In the genomic region with DNA sequence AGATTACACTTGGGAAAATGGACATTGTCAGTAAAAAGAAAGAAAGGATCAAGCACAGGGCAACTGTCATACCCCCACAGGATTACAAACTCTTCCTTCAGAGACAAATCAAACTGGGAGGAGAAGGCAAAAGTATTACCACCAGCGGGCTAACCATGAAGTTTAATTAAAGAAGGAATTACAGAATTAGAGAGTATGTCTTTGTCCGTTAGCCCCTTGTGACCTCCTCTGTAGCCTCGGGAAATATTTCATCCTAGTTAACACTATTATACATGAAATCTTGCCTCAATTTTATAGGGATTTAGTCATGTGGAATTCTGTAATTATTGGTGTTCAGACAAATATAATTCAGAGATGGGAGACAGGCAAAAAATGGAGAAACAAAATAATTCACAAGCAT, we compare ENCODE assay signal across 23 cellular contexts.
DNase-seq lines count a peak whose midpoint lies in the region; ATAC-seq and TF ChIP-seq lines count a peak whose summit lies in the region.
"Had no signal": no experiment of that assay in that cellular context is flagged by ENCODE, and none has a peak within 500 bp of the region (broad histone marks: within the 10 kb centered on the region; RNA-seq: fewer than 3 reads in every experiment).

No MANE protein-coding gene starts in this region.

- in situ Hi-C loops in SK-MEL-5 (cut with HindIII; ENCODE audit: low pct_unique_long_range_greater_than_20kb, low sequenced_read_pairs) = no loop called here

- no peak overlapping the region for H3K27ac ChIP-seq in substantia nigra (ENCODE audit: low read depth, low read length, poor library complexity, severe bottlenecking)
- H3K27ac ChIP-seq: A549; BLaER1 treated with 17β-estradiol and CSF1 and Interleukin-3, amounts not matched to agents 10 nM and 100 nM had no signal

- peaks cover 5% of the 10 kb centered on the region for H3K36me3 Mint-ChIP-seq in neural crest cell (ENCODE audit: low read depth)
- H3K36me3 Mint-ChIP-seq: CD14-positive monocyte; CD8-positive, alpha-beta memory T cell had no signal

- H3K4me3 Mint-ChIP-seq in neural crest cell = peak overlapping the region; percentile 9
- H3K4me3 Mint-ChIP-seq: CD14-positive monocyte; CD4-positive, alpha-beta T cell; CD8-positive, alpha-beta memory T cell had no signal

- peaks cover 64% of the 10 kb centered on the region for H3K27me3 Mint-ChIP-seq in neural crest cell (ENCODE audit: low read depth)

- DNase-seq in COLO829 (ENCODE audit: low spot score) = peak; percentile 57
- DNase-seq in SK-MEL-5 (ENCODE audit: low read depth, low spot score) = peak; percentile 54
- DNase-seq in epidermal melanocyte (ENCODE audit: insufficient read length, low spot score) = peak; percentile 41
- DNase-seq in neural crest cell (ENCODE audit: low read depth, low spot score) = no peak
- no peak for DNase-seq in NCI-H2196 (lab: John Stamatoyannopoulos, UW; ENCODE audit: unreplicated experiment)
- DNase-seq in substantia nigra (lab: John Stamatoyannopoulos, UW) = no peak
- DNase-seq: 8988T; ACHN; AML-193; BE2C; Calu3; CD4-positive, alpha-beta T cell; CD8-positive, alpha-beta memory T cell; COR-L47; DMS53; DMS79 treated with DMSO at 0.1 percent for 48 hours; GF-D8; H7 had no signal

- H3K4me1 Mint-ChIP-seq in neural crest cell = peaks cover 62% of the 10 kb centered on the region
- H3K4me1 Mint-ChIP-seq: CD14-positive monocyte; CD8-positive, alpha-beta memory T cell had no signal

- H3K9me3 Mint-ChIP-seq in neural crest cell = no peaks in the 10 kb centered on the region
- H3K9me3 Mint-ChIP-seq: CD4-positive, alpha-beta T cell had no signal

- TF ChIP-seq CTCF in neural crest cell (conservative IDR thresholded peaks at IDR 0.05) = no peak

- no peak for ATAC-seq in GM19351 (IDR thresholded peaks at IDR 0.05; ENCODE audit: unreplicated experiment)
- ATAC-seq: A549, HCT116 had no signal

- H3K27ac Mint-ChIP-seq in neural crest cell (ENCODE audit: unreplicated experiment) = no peak overlapping the region
- H3K27ac Mint-ChIP-seq: CD14-positive monocyte; CD4-positive, alpha-beta T cell; CD8-positive, alpha-beta memory T cell had no signal

Comparison
In these comparisons a context has a peak if more than half of its experiments do, and no peak if none do; other contexts are left out.
1. DNase-seq: peak in COLO829 (single experiment), SK-MEL-5 (single experiment) and epidermal melanocyte (single experiment); none in neural crest cell (single experiment), NCI-H2196 (single experiment) and substantia nigra (0 of 49).